Comparison of ENCODE assay signal across 14 cellular contexts in the genomic region with DNA sequence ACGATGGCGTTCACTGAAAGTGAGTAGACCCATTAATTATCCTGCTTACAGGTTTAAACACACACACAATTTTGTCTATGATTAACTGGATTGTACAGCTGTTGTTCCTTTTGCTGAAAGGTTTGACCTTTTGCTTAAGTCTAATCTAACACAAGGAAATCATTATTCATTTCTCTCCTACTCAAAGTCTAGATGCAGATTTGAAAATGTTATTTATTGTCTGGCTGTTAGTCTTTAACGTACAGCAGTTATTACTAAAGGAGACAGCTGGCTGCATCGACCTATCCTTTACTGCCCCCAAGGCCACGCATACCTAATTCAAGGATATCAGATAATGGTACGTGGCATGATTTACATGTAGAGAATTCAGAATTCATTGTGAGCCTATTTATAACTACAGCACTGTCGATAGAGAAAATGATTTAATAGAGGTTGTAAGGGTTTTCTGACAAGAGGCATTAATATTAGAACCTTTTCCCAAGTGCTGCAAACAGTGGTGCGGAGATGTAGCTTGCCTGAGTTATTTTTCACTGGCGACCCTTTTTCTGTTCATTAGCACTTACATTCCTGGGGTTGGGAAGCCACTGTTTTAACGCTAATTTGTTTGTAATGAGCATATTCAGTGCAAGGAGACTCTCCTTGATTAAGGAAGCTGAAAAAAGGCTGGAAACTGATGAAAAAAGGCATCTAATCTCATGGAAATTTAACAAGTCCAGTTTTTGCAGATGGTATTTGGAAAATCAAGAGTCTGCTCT.
A peak's percentile ranks its signal among the peaks of the same experiment; 100 is the strongest.
DNase-seq lines count a peak whose midpoint lies in the region; ATAC-seq, FAIRE-seq and TF ChIP-seq lines count a peak whose summit lies in the region.
"Had no signal": no experiment of that assay in that cellular context is flagged by ENCODE, and none has a peak within 500 bp of the region (broad histone marks: within the 10 kb centered on the region; RNA-seq: fewer than 3 reads in every experiment).

No MANE protein-coding gene starts in this region.

- TF ChIP-seq CTCF in keratinocyte (optimal IDR thresholded peaks at IDR 0.05 in 1 of 3, IDR thresholded peaks at IDR 0.05 in 1 of 3, conservative IDR thresholded peaks at IDR 0.05 in 1 of 3; ENCODE audit: extremely low read depth in 1 of 3, insufficient read depth in 2 of 3, low read length in 3 of 3): no peak

- peak; percentile 13 for FAIRE-seq in keratinocyte (lab: Jason Lieb, UNC)

- peaks cover 0 to 7% (median 5%) of the 10 kb centered on the region in 11 donors for H3K9me3 Mint-ChIP-seq in naive thymus-derived CD4-positive, alpha-beta T cell

- no peaks in the 10 kb centered on the region for H3K36me3 ChIP-seq in keratinocyte (ENCODE audit: control insufficient read depth in 2 of 2, extremely low read depth in 1 of 2, insufficient read depth in 2 of 2, low read length in 2 of 2)
- no peaks in the 10 kb centered on the region for H3K36me3 ChIP-seq in naive thymus-derived CD4-positive, alpha-beta T cell (ENCODE audit: control insufficient read depth in 2 of 3, insufficient read depth in 3 of 3, low read length in 3 of 3)
- H3K36me3 ChIP-seq: stomach had no signal

- H3K9me1 ChIP-seq in keratinocyte (ENCODE audit: control insufficient read depth, extremely low read depth, insufficient read depth, low read length): no peaks in the 10 kb centered on the region

- H3K27ac Mint-ChIP-seq in naive thymus-derived CD4-positive, alpha-beta T cell: no peak overlapping the region

- H3K4me1 Mint-ChIP-seq in naive thymus-derived CD4-positive, alpha-beta T cell: no peaks in the 10 kb centered on the region

- H3K4me2 ChIP-seq in keratinocyte (ENCODE audit: control insufficient read depth, extremely low read depth, insufficient read depth, low read depth, low read length): peak overlapping the region; percentile 2

- H3K9ac ChIP-seq in keratinocyte (ENCODE audit: control insufficient read depth, extremely low read depth, insufficient read depth, low read length): no peak overlapping the region
- H3K9ac ChIP-seq: GM23248 had no signal

- H3K4me1 ChIP-seq in keratinocyte (ENCODE audit: control insufficient read depth, extremely low read depth, insufficient read depth, low read length): no peaks in the 10 kb centered on the region
- no peaks in the 10 kb centered on the region for H3K4me1 ChIP-seq in naive thymus-derived CD4-positive, alpha-beta T cell (ENCODE audit: control insufficient read depth in 2 of 2, insufficient read depth in 2 of 2, low read length in 2 of 2)
- H3K4me1 ChIP-seq: stomach had no signal

- H4K20me1 ChIP-seq in keratinocyte (ENCODE audit: control insufficient read depth, extremely low read depth, insufficient read depth, low read length): no peaks in the 10 kb centered on the region

- DNase-seq in DMS 273 treated with DMSO at 0.1 percent for 48 hours (lab: John Stamatoyannopoulos, UW): peak; percentile 46
- DNase-seq in NCI-H146 (lab: John Stamatoyannopoulos, UW): peak; percentile 73
- DNase-seq in keratinocyte (ENCODE audit: low read depth, low spot score): no peak
- no peak for DNase-seq in superior temporal gyrus (ENCODE audit: extremely low spot score)
- no peak for DNase-seq in naive thymus-derived CD4-positive, alpha-beta T cell
- no peak for DNase-seq in NCI-H2029 (lab: John Stamatoyannopoulos, UW)
- DNase-seq: activated naive CD4-positive, alpha-beta T cell treated with anti-CD3 and anti-CD28 coated beads, Interleukin-2, amount 50 U/mL, for 16 hours; GM23248; midbrain; NCI-H1694; stomach had no signal

- POLR2A ChIA-PET in naive thymus-derived CD4-positive, alpha-beta T cell (lab: Charles Lee): interaction anchor here (0.7 kb wide), 1 partner anchor 1975 kb away, joined by 3 read pairs; no protein-coding TSS in a partner anchor

- no peaks in the 10 kb centered on the region for H3K36me3 Mint-ChIP-seq in naive thymus-derived CD4-positive, alpha-beta T cell

- H3K79me2 ChIP-seq in keratinocyte (ENCODE audit: control insufficient read depth, insufficient read depth, low read length): no peaks in the 10 kb centered on the region

- peak; percentile 77 for ATAC-seq in SK-N-SH treated with all-trans-retinoic acid at 6 μM for 48 hours
- no peak for ATAC-seq in GM18511 (IDR thresholded peaks at IDR 0.05; ENCODE audit: unreplicated experiment)
- no peak for ATAC-seq in naive thymus-derived CD4-positive, alpha-beta T cell

- intact Hi-C loops in naive thymus-derived CD4-positive, alpha-beta T cell (cut with micrococcal nuclease): no loop called here

- peak overlapping the region; percentile 2 for H2AFZ ChIP-seq in keratinocyte (ENCODE audit: control insufficient read depth, low read length)
- H2AFZ ChIP-seq: GM23248 had no signal

- no peaks in the 10 kb centered on the region for H3K9me3 ChIP-seq in keratinocyte (ENCODE audit: control insufficient read depth, low read depth, low read length)
- H3K9me3 ChIP-seq in naive thymus-derived CD4-positive, alpha-beta T cell (ENCODE audit: control insufficient read depth in 2 of 3, low read length in 3 of 3): no peaks in the 10 kb centered on the region

- no peak overlapping the region for H3K27ac ChIP-seq in keratinocyte (ENCODE audit: control insufficient read depth, insufficient read depth, low read length)
- no peak overlapping the region for H3K27ac ChIP-seq in naive thymus-derived CD4-positive, alpha-beta T cell (ENCODE audit: low read depth, low read length)
- H3K27ac ChIP-seq: epithelial cell of prostate, GM23248, stomach had no signal

- CTCF ChIA-PET in naive thymus-derived CD4-positive, alpha-beta T cell (lab: Charles Lee): no interaction called here

- no peaks in the 10 kb centered on the region for H3K27me3 Mint-ChIP-seq in naive thymus-derived CD4-positive, alpha-beta T cell

- no peak overlapping the region for H3K4me3 ChIP-seq in keratinocyte (ENCODE audit: control insufficient read depth in 2 of 3, extremely low read depth in 1 of 3, insufficient read depth in 2 of 3, low read depth in 1 of 3, low read length in 3 of 3)
- H3K4me3 ChIP-seq in naive thymus-derived CD4-positive, alpha-beta T cell (ENCODE audit: low read length): no peak overlapping the region
- H3K4me3 ChIP-seq: GM23248, stomach had no signal

- no peaks in the 10 kb centered on the region for H3K27me3 ChIP-seq in keratinocyte (ENCODE audit: control insufficient read depth, extremely low read depth, insufficient read depth, low read length)
- H3K27me3 ChIP-seq in naive thymus-derived CD4-positive, alpha-beta T cell (ENCODE audit: control insufficient read depth in 2 of 2, insufficient read depth in 2 of 2, low read length in 2 of 2): no peaks in the 10 kb centered on the region
- H3K27me3 ChIP-seq: stomach had no signal

- no peak overlapping the region for H3K4me3 Mint-ChIP-seq in naive thymus-derived CD4-positive, alpha-beta T cell

- dilution Hi-C loops in keratinocyte (cut with MboI; ENCODE audit: extremely low pct_ligation_motif_present, low sequenced_read_pairs): no loop called here

TF ChIP-seq in SK-N-SH treated with all-trans-retinoic acid at 6 μM for 48 hours, 23 proteins besides CTCF, POLR2A, EP300 and RAD21 (continues in another document):
- no peak for TF ChIP-seq CSDC2 (CRISPR knock-in tag; IDR thresholded peaks at IDR 0.05)
- TF ChIP-seq ISL1 (CRISPR knock-in tag; IDR thresholded peaks at IDR 0.05): peak; percentile 46; the same call in 1 of the 2 replicates
- peak; percentile 36; the same call in 1 of the 2 replicates for TF ChIP-seq RARB (CRISPR knock-in tag; IDR thresholded peaks at IDR 0.05)
- TF ChIP-seq, protein P1, sequence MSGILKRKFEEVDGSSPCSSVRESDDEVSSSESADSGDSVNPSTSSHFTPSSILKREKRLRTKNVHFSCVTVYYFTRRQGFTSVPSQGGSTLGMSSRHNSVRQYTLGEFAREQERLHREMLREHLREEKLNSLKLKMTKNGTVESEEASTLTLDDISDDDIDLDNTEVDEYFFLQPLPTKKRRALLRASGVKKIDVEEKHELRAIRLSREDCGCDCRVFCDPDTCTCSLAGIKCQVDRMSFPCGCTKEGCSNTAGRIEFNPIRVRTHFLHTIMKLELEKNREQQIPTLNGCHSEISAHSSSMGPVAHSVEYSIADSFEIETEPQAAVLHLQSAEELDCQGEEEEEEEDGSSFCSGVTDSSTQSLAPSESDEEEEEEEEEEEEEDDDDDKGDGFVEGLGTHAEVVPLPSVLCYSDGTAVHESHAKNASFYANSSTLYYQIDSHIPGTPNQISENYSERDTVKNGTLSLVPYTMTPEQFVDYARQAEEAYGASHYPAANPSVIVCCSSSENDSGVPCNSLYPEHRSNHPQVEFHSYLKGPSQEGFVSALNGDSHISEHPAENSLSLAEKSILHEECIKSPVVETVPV (CRISPR knock-in tag; IDR thresholded peaks at IDR 0.05): peak; percentile 60; the same call in 1 of the 2 replicates
- 0 out of 2 replicates have a peak, but pooled peaks have one; percentile 19 for TF ChIP-seq TCF4 (CRISPR knock-in tag; IDR thresholded peaks at IDR 0.05; ENCODE audit: borderline replicate concordance)
- TF ChIP-seq, protein P2, sequence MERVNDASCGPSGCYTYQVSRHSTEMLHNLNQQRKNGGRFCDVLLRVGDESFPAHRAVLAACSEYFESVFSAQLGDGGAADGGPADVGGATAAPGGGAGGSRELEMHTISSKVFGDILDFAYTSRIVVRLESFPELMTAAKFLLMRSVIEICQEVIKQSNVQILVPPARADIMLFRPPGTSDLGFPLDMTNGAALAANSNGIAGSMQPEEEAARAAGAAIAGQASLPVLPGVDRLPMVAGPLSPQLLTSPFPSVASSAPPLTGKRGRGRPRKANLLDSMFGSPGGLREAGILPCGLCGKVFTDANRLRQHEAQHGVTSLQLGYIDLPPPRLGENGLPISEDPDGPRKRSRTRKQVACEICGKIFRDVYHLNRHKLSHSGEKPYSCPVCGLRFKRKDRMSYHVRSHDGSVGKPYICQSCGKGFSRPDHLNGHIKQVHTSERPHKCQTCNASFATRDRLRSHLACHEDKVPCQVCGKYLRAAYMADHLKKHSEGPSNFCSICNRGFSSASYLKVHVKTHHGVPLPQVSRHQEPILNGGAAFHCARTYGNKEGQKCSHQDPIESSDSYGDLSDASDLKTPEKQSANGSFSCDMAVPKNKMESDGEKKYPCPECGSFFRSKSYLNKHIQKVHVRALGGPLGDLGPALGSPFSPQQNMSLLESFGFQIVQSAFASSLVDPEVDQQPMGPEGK (CRISPR knock-in tag; IDR thresholded peaks at IDR 0.05; ENCODE audit: borderline replicate concordance): no peak; the same call in 1 of the 2 replicates

Comparison
In these comparisons a context has a peak if more than half of its experiments do, and no peak if none do; other contexts are left out.
1. DNase-seq: peak in DMS 273 treated with DMSO at 0.1 percent for 48 hours (single experiment) and NCI-H146 (single experiment); none in keratinocyte (single experiment), superior temporal gyrus (single experiment), naive thymus-derived CD4-positive, alpha-beta T cell (0 of 9) and NCI-H2029 (single experiment).